In genomic region chr14:22380511-22381455, GRCh38 we compare ENCODE assay signal across 15 cellular contexts.
DNase-seq lines count a peak whose midpoint lies in the region; ATAC-seq and TF ChIP-seq lines count a peak whose summit lies in the region.
"Had no signal": no experiment of that assay in that cellular context is flagged by ENCODE, and none has a peak within 500 bp of the region (broad histone marks: within the 10 kb centered on the region; RNA-seq: fewer than 3 reads in every experiment).

No MANE protein-coding gene starts in this region.

- H4K20me1 ChIP-seq in mammary epithelial cell (ENCODE audit: insufficient read depth, low read length) = no peaks in the 10 kb centered on the region

- POLR2A ChIA-PET in MCF 10A (lab: Yijun Ruan, JAX) = interaction anchor here (0.7 to 0.8 kb wide), 2 partner anchors 61 to 179 kb away, joined by 3 to 4 read pairs; no protein-coding TSS in a partner anchor

- H3K27ac ChIP-seq in mammary epithelial cell (ENCODE audit: insufficient read depth, low read depth, low read length) (no peak overlapping the region), lower lobe of right lung (peak overlapping the region; percentile 53), aorta (ENCODE audit: low read depth in 1 of 2, low read length in 2 of 2) (peak overlapping the region; percentile 83 to 94)

- TF ChIP-seq CTCF in MCF 10A (IDR thresholded peaks at IDR 0.05; ENCODE audit: unreplicated experiment) = no peak
- TF ChIP-seq CTCF in mammary epithelial cell (conservative IDR thresholded peaks at IDR 0.05 in 1 of 2, IDR thresholded peaks at IDR 0.05 in 1 of 2; ENCODE audit: extremely low read depth in 1 of 2, insufficient read depth in 1 of 2, low read depth in 1 of 2, low read length in 2 of 2) = no peak
- TF ChIP-seq CTCF in astrocyte of the spinal cord (IDR thresholded peaks at IDR 0.05; ENCODE audit: low read depth, low read length) = no peak
- no peak for TF ChIP-seq CTCF in lower lobe of right lung (IDR thresholded peaks at IDR 0.05)

- dilution Hi-C loops in mammary epithelial cell (cut with HindIII; ENCODE audit: low sequenced_read_pairs) = no loop called here

- H3K4me3 ChIP-seq in mammary epithelial cell (replicated peaks in 1 of 3; ENCODE audit: insufficient read depth in 1 of 3, low read depth in 2 of 3, low read length in 3 of 3) (no peak overlapping the region), astrocyte of the spinal cord (ENCODE audit: low read depth, low read length) (no peak overlapping the region), lower lobe of right lung (no peak overlapping the region), aorta (ENCODE audit: low read length in 2 of 2) (peak overlapping the region in 1 of 2 donors; percentile 34)

- H3K36me3 ChIP-seq in mammary epithelial cell (ENCODE audit: insufficient read depth, low read length) (no peaks in the 10 kb centered on the region), lower lobe of right lung (no peaks in the 10 kb centered on the region), aorta (ENCODE audit: control insufficient read depth in 1 of 2, insufficient read depth in 2 of 2, low read length in 1 of 2) (no peaks in the 10 kb centered on the region)

- ATAC-seq in lower lobe of right lung (peak; percentile 75 to 88), aorta (ENCODE audit: low FRiP score) (peak; percentile 70)

- DNase-seq in MCF 10A (ENCODE audit: unreplicated experiment) (no peak), mammary epithelial cell (no peak), astrocyte of the spinal cord (ENCODE audit: low read depth, low spot score) (peak; percentile 68), lower lobe of right lung (no peak), aorta (no peak), foreskin melanocyte (no peak), AML-193 (lab: John Stamatoyannopoulos, UW) (no peak), NOMO-1 (lab: John Stamatoyannopoulos, UW; ENCODE audit: unreplicated experiment in 2 of 2) (no peak)
- DNase-seq: activated CD4-positive, alpha-beta T cell treated with anti-CD3 and anti-CD28 coated beads, Interleukin-2, amount 10 ng/mL, durations not matched to agents 7 days and 5 days; activated effector memory CD4-positive, alpha-beta T cell treated with anti-CD3 and anti-CD28 coated beads, Interleukin-2, amount 50 U/mL, for 16 hours; DMS 273 treated with DMSO at 0.1 percent for 48 hours; hypothalamus; NCI-H2171; nucleus accumbens; SW 1271 had no signal

- in situ Hi-C loops in mammary epithelial cell (cut with MboI; ENCODE audit: low sequenced_read_pairs in 2 of 2) = loop anchor here in 1 of 2 donors (25.0 kb wide), 1 partner anchor 182 kb away; no protein-coding TSS in a partner anchor
- in situ Hi-C loops in astrocyte of the spinal cord (cut with HindIII; ENCODE audit: low sequenced_read_pairs) = no loop called here

- no peak overlapping the region for H3K9ac ChIP-seq in mammary epithelial cell (ENCODE audit: insufficient read depth, low read length)

- peaks cover 20% of the 10 kb centered on the region for H3K27me3 Mint-ChIP-seq in MCF 10A (ENCODE audit: insufficient read depth, unreplicated experiment)
- H3K27me3 Mint-ChIP-seq: activated CD4-positive, alpha-beta T cell treated with anti-CD3 and anti-CD28 coated beads, Interleukin-2, amount 10 ng/mL, durations not matched to agents 7 days and 5 days had no signal

- CTCF ChIA-PET in MCF 10A (lab: Yijun Ruan, JAX) = interaction anchor here (0.6 to 7.8 kb wide), 17 partner anchors 9 to 342 kb away, joined by 3 to 80 read pairs (median 3); no protein-coding TSS in a partner anchor
- CTCF ChIA-PET in mammary epithelial cell (lab: Charles Lee; ENCODE audit: low non-redundant PET) = interaction anchor here (0.5 to 0.6 kb wide), 3 partner anchors 61 to 175 kb away, joined by 3 to 6 read pairs (median 3); no protein-coding TSS in a partner anchor

- no peaks in the 10 kb centered on the region for H3K9me3 Mint-ChIP-seq in MCF 10A (ENCODE audit: unreplicated experiment)
- H3K9me3 Mint-ChIP-seq: activated CD4-positive, alpha-beta T cell treated with anti-CD3 and anti-CD28 coated beads, Interleukin-2, amount 10 ng/mL, durations not matched to agents 7 days and 5 days had no signal

- no peaks in the 10 kb centered on the region for H3K4me1 ChIP-seq in mammary epithelial cell (ENCODE audit: insufficient read depth, low read length)
- H3K4me1 ChIP-seq in lower lobe of right lung = peaks cover 7% of the 10 kb centered on the region
- peaks cover 0 to 3% of the 10 kb centered on the region in 2 donors for H3K4me1 ChIP-seq in aorta (ENCODE audit: control insufficient read depth in 1 of 2, insufficient read depth in 2 of 2, low read length in 2 of 2)

- no TSS peak for BruUV-seq in MCF 10A (replicated peaks; lab: Mats Ljungman, UMichigan)
- BruUV-seq in mammary epithelial cell (replicated peaks; lab: Mats Ljungman, UMichigan) = no TSS peak

- WGBS in mammary epithelial cell (ENCODE audit: low coverage, missing lambda C conversion rate) = 81% methylated on average over 7 of the region's 7 CpGs
- 6 to 7% methylated on average over 7 of the region's 7 CpGs for WGBS in aorta, 2 donors

- H3K27me3 ChIP-seq in mammary epithelial cell (ENCODE audit: insufficient read depth, low read length) = peaks cover 2% of the 10 kb centered on the region
- H3K27me3 ChIP-seq in lower lobe of right lung (ENCODE audit: low read depth) = no peaks in the 10 kb centered on the region
- H3K27me3 ChIP-seq in aorta (ENCODE audit: control insufficient read depth in 1 of 2, insufficient read depth in 2 of 2, low read length in 1 of 2) = no peaks in the 10 kb centered on the region

- no peak overlapping the region for H3K4me2 ChIP-seq in mammary epithelial cell (ENCODE audit: insufficient read depth, low read depth, low read length)

- H3K79me2 ChIP-seq in mammary epithelial cell (ENCODE audit: insufficient read depth, low read length) = no peaks in the 10 kb centered on the region

- peak overlapping the region; percentile 35 for H3K27ac Mint-ChIP-seq in MCF 10A (ENCODE audit: low read depth, unreplicated experiment)
- H3K27ac Mint-ChIP-seq: activated CD4-positive, alpha-beta T cell treated with anti-CD3 and anti-CD28 coated beads, Interleukin-2, amount 10 ng/mL, durations not matched to agents 7 days and 5 days had no signal

- no peak overlapping the region for H2AFZ ChIP-seq in mammary epithelial cell (ENCODE audit: low read depth, low read length)

- no peak overlapping the region for H3K4me3 Mint-ChIP-seq in MCF 10A (ENCODE audit: unreplicated experiment)
- H3K4me3 Mint-ChIP-seq: activated CD4-positive, alpha-beta T cell treated with anti-CD3 and anti-CD28 coated beads, Interleukin-2, amount 10 ng/mL, durations not matched to agents 7 days and 5 days had no signal

- H3K4me1 Mint-ChIP-seq in MCF 10A (ENCODE audit: insufficient read depth, unreplicated experiment) = no peaks in the 10 kb centered on the region
- H3K4me1 Mint-ChIP-seq: activated CD4-positive, alpha-beta T cell treated with anti-CD3 and anti-CD28 coated beads, Interleukin-2, amount 10 ng/mL, durations not matched to agents 7 days and 5 days had no signal

- H3K36me3 Mint-ChIP-seq in MCF 10A (ENCODE audit: insufficient read depth, unreplicated experiment) = peaks cover 6% of the 10 kb centered on the region

- H3K9me3 ChIP-seq in mammary epithelial cell (replicated peaks; ENCODE audit: insufficient read depth, low read length) (no peaks in the 10 kb centered on the region), lower lobe of right lung (no peaks in the 10 kb centered on the region), aorta (ENCODE audit: control insufficient read depth, low read length) (no peaks in the 10 kb centered on the region)

- intact Hi-C loops in MCF 10A (cut with micrococcal nuclease) (no loop called here), mammary epithelial cell (cut with micrococcal nuclease) (no loop called here), lower lobe of right lung (cut with DNase I) (no loop called here), aorta (cut with DNase I) (no loop called here)
